30 cellular contexts compared by ENCODE assay signal in genomic region chr22:25757686-25758085, GRCh38. TPM values are rescaled to one million over a fixed set of nuclear protein-coding genes. Genes with fewer than 3 reads are reported as not detected.
DNase-seq lines count a peak whose midpoint lies in the region; ATAC-seq, FAIRE-seq and TF ChIP-seq lines count a peak whose summit lies in the region.
"Had no signal": no experiment of that assay in that cellular context is flagged by ENCODE, and none has a peak within 500 bp of the region (broad histone marks: within the 10 kb centered on the region; RNA-seq: fewer than 3 reads in every experiment).

No MANE protein-coding gene starts in this region.

- H3K4me1 ChIP-seq in right atrium auricular region (peaks cover 0 to 45% of the 10 kb centered on the region in 2 donors), ascending aorta (peaks cover 3 to 16% of the 10 kb centered on the region in 2 donors), keratinocyte (ENCODE audit: control insufficient read depth, extremely low read depth, insufficient read depth, low read length) (peaks cover 25% of the 10 kb centered on the region), BE2C (no peaks in the 10 kb centered on the region; the same call in 1 of the 2 replicates)
- H3K4me1 ChIP-seq: HAP-1 had no signal

- no peak overlapping the region for H3K4me3 ChIP-seq in right atrium auricular region
- no peak overlapping the region for H3K4me3 ChIP-seq in ascending aorta
- H3K4me3 ChIP-seq in keratinocyte (ENCODE audit: control insufficient read depth in 2 of 3, extremely low read depth in 1 of 3, insufficient read depth in 2 of 3, low read depth in 1 of 3, low read length in 3 of 3): peak overlapping the region in 1 of 3 experiments; percentile 25
- no peak overlapping the region for H3K4me3 ChIP-seq in BE2C (ENCODE audit: low read depth, low read length)
- H3K4me3 ChIP-seq: HAP-1, upper lobe of left lung had no signal

- H3K9me1 ChIP-seq in keratinocyte (ENCODE audit: control insufficient read depth, extremely low read depth, insufficient read depth, low read length): no peaks in the 10 kb centered on the region

- H3K4me2 ChIP-seq in keratinocyte (ENCODE audit: control insufficient read depth, extremely low read depth, insufficient read depth, low read depth, low read length): peak overlapping the region; percentile 58

- peak overlapping the region; percentile 54 for H2AFZ ChIP-seq in keratinocyte (ENCODE audit: control insufficient read depth, low read length)

- peak overlapping the region; percentile 33 for H3K9ac ChIP-seq in keratinocyte (ENCODE audit: control insufficient read depth, extremely low read depth, insufficient read depth, low read length)

- H3K27me3 ChIP-seq in right atrium auricular region (no peaks in the 10 kb centered on the region), ascending aorta (no peaks in the 10 kb centered on the region), keratinocyte (ENCODE audit: control insufficient read depth, extremely low read depth, insufficient read depth, low read length) (no peaks in the 10 kb centered on the region), BE2C (no peaks in the 10 kb centered on the region)
- H3K27me3 ChIP-seq: upper lobe of left lung had no signal

- no peak for DNase-seq in right atrium auricular region (ENCODE audit: low spot score)
- DNase-seq in cardiac septum (ENCODE audit: low spot score): no peak
- no peak for DNase-seq in ascending aorta (ENCODE audit: low spot score in 2 of 2)
- no peak for DNase-seq in keratinocyte (ENCODE audit: low read depth, low spot score)
- DNase-seq in stimulated activated CD4-positive, alpha-beta T cell treated with anti-CD3 and anti-CD28 coated beads, Interleukin-2, amount 100 ng/mL, for 24 hours: no peak
- no peak for DNase-seq in BE2C
- DNase-seq: activated CD4-positive, alpha-beta T cell treated with anti-CD3 and anti-CD28 coated beads for 1 hour; activated T-cell treated with anti-CD3 and anti-CD28 coated beads, Interleukin-2, amount 50 U/mL, for 24 hours; Caco-2; DMS79; effector CD8-positive, alpha-beta T cell; erythroblast; GF-D8; head of caudate nucleus; islet precursor cell; KBM-7; midbrain; naive thymus-derived CD8-positive, alpha-beta T cell; NCI-H1436; NCI-H2081 treated with DMSO at 0.1 percent for 48 hours; NCI-H2227 treated with DMSO at 0.1 percent for 48 hours; NCI-H526; substantia nigra; upper lobe of left lung had no signal

- intact Hi-C loops in cardiac septum (cut with DNase I): no loop called here
- intact Hi-C loops in ascending aorta (cut with DNase I): loop anchor here (10.0 kb wide), 1 partner anchor 683 kb away; no protein-coding TSS in a partner anchor

- peak; percentile 92 for FAIRE-seq in keratinocyte (lab: Jason Lieb, UNC)

- dilution Hi-C loops in keratinocyte (cut with MboI; ENCODE audit: extremely low pct_ligation_motif_present, low sequenced_read_pairs): no loop called here

- no peak for TF ChIP-seq CTCF in right atrium auricular region (IDR thresholded peaks at IDR 0.05)
- TF ChIP-seq CTCF in ascending aorta (IDR thresholded peaks at IDR 0.05): no peak
- TF ChIP-seq CTCF in keratinocyte (optimal IDR thresholded peaks at IDR 0.05 in 1 of 3, IDR thresholded peaks at IDR 0.05 in 1 of 3, conservative IDR thresholded peaks at IDR 0.05 in 1 of 3; ENCODE audit: extremely low read depth in 1 of 3, insufficient read depth in 2 of 3, low read length in 3 of 3): no peak
- no peak for TF ChIP-seq CTCF in BE2C (IDR thresholded peaks at IDR 0.05; ENCODE audit: low read depth, low read length)

- ATAC-seq in GM19467 (IDR thresholded peaks at IDR 0.05; ENCODE audit: unreplicated experiment): no peak
- ATAC-seq: naive thymus-derived CD8-positive, alpha-beta T cell; Right ventricle myocardium inferior; sciatic nerve; SK-N-SH treated with all-trans-retinoic acid at 6 μM for 48 hours had no signal

- H3K27ac ChIP-seq in right atrium auricular region (peak overlapping the region; percentile 82 to 94), ascending aorta (peak overlapping the region; percentile 87 to 89), keratinocyte (ENCODE audit: control insufficient read depth, insufficient read depth, low read length) (peak overlapping the region; percentile 69)
- H3K27ac ChIP-seq: C4-2B, upper lobe of left lung had no signal

- no peaks in the 10 kb centered on the region for H4K20me1 ChIP-seq in keratinocyte (ENCODE audit: control insufficient read depth, extremely low read depth, insufficient read depth, low read length)

- H3K9me3 ChIP-seq in right atrium auricular region (peaks cover 0 to 3% of the 10 kb centered on the region in 2 donors), ascending aorta (no peaks in the 10 kb centered on the region), keratinocyte (ENCODE audit: control insufficient read depth, low read depth, low read length) (no peaks in the 10 kb centered on the region), BE2C (0 out of 2 replicates have a peak, but pooled peaks cover 2% of the 10 kb centered on the region)
- H3K9me3 ChIP-seq: Caco-2, HAP-1, upper lobe of left lung had no signal

- no peaks in the 10 kb centered on the region for H3K79me2 ChIP-seq in keratinocyte (ENCODE audit: control insufficient read depth, insufficient read depth, low read length)

- H3K36me3 ChIP-seq in right atrium auricular region (peaks cover 7% of the 10 kb centered on the region), ascending aorta (peaks cover 0 to 3% of the 10 kb centered on the region in 2 donors), keratinocyte (ENCODE audit: control insufficient read depth in 2 of 2, extremely low read depth in 1 of 2, insufficient read depth in 2 of 2, low read length in 2 of 2) (no peaks in the 10 kb centered on the region), BE2C (no peaks in the 10 kb centered on the region)
- H3K36me3 ChIP-seq: HAP-1, upper lobe of left lung had no signal

RNA-seq across cellular contexts. Expression of gene MYO18B, which starts 15.7 kb away (rescaled TPM):
- total RNA-seq in right atrium auricular region (100 to 1,000 TPM; 119 to 247 TPM), cardiac septum (254 TPM), ascending aorta (12.0 TPM)
- polyA plus RNA-seq in keratinocyte: not detected in 3 replicates
- not detected for polyA plus RNA-seq in keratinocyte (2011; ENCODE audit: low read depth)
- polyA plus RNA-seq in keratinocyte (2011; cell fraction: cytosol; rRNA removed): not detected in 2 replicates
- not detected in 2 replicates for polyA plus RNA-seq in keratinocyte (2011; cell fraction: nucleus; rRNA removed)
- polyA plus RNA-seq in keratinocyte (2012; ENCODE audit: low replicate concordance): 0.09 TPM in 1 of 2 replicates, not detected in the other
- not detected in 3 replicates for polyA minus RNA-seq in keratinocyte
- not detected for polyA minus RNA-seq in keratinocyte (2011; cell fraction: cytosol; rRNA and poly(A)+ RNA removed)
- not detected in 2 replicates for polyA minus RNA-seq in keratinocyte (2011; cell fraction: nucleus; rRNA and poly(A)+ RNA removed)
- polyA plus RNA-seq in BE2C (2012; ENCODE audit: insufficient read depth, insufficient read length, low read depth): 1.8 TPM
- total RNA-seq: sciatic nerve had no signal
